ENCODE assay signal across 8 cellular contexts in the genomic region with DNA sequence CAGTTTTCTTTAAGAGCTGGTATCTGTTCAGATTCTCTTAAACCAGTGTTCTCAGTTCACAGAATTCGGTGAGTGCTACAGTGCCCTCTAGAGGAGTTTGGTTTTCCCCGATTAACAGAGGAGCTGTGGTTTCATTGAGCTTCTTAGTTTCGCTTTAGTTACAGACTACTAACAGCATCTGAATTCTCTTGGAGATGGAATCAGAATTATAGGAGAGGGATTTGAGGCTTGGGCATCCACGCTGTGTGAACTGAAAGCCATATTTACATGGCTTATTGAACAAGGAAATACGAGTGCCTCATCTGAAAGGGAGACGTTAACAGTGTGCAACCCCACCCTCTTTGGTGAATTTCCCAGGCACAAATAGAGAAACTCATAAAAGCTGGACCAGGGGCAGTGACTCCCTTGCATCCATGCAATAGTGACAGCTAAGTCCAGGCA.
A peak's percentile ranks its signal among the peaks of the same experiment; 100 is the strongest.
DNase-seq lines count a peak whose midpoint lies in the region; ATAC-seq and TF ChIP-seq lines count a peak whose summit lies in the region.

No MANE protein-coding gene starts in this region.

- intact Hi-C loops in esophagus muscularis mucosa (cut with DNase I) = loop anchor here (10.0 kb wide), 1 partner anchor 226 kb away; no protein-coding TSS in a partner anchor

- no peaks in the 10 kb centered on the region for H3K4me1 Mint-ChIP-seq in T-helper 17 cell

- no peak for TF ChIP-seq EP300 in esophagus muscularis mucosa (IDR thresholded peaks at IDR 0.05)

- H3K9me3 ChIP-seq in BLaER1 = no peaks in the 10 kb centered on the region
- H3K9me3 ChIP-seq in T-helper 17 cell (ENCODE audit: control insufficient read depth, low read length, poor library complexity, severe bottlenecking) = no peaks in the 10 kb centered on the region
- no peaks in the 10 kb centered on the region for H3K9me3 ChIP-seq in esophagus muscularis mucosa
- no peaks in the 10 kb centered on the region for H3K9me3 ChIP-seq in mucosa of rectum (ENCODE audit: control insufficient read depth in 2 of 2, low read length in 2 of 2)

- 3% methylated on average over 6 of the region's 6 CpGs for WGBS in esophagus muscularis mucosa

- peak overlapping the region; percentile 42 for H3K4me3 Mint-ChIP-seq in T-helper 17 cell

- DNase-seq in NCI-H187 treated with DMSO at 0.1 percent for 48 hours (lab: John Stamatoyannopoulos, UW) (peak; percentile 38), T-helper 17 cell (no peak), esophagus muscularis mucosa (ENCODE audit: extremely low spot score) (no peak), activated gamma-delta T cell treated with Interleukin-2 at 50 U/mL for 16 hours (no peak)

- H3K4me1 ChIP-seq in BLaER1 (peaks cover 8% of the 10 kb centered on the region; the same call in 1 of the 2 replicates), esophagus muscularis mucosa (peaks cover 0 to 13% (median 7%) of the 10 kb centered on the region in 4 donors), mucosa of rectum (ENCODE audit: control insufficient read depth in 2 of 2, insufficient read depth in 2 of 2, low read length in 2 of 2) (no peaks in the 10 kb centered on the region)

- no peak overlapping the region for H3K27ac Mint-ChIP-seq in T-helper 17 cell

- no peaks in the 10 kb centered on the region for H3K36me3 Mint-ChIP-seq in T-helper 17 cell (ENCODE audit: low read depth)

- H4K20me1 ChIP-seq in BLaER1 = no peaks in the 10 kb centered on the region

- H3K27me3 Mint-ChIP-seq in T-helper 17 cell = no peaks in the 10 kb centered on the region

- H3K36me3 ChIP-seq in BLaER1 (no peaks in the 10 kb centered on the region), esophagus muscularis mucosa (no peaks in the 10 kb centered on the region), mucosa of rectum (ENCODE audit: control insufficient read depth in 2 of 2, insufficient read depth in 2 of 2, low read length in 2 of 2) (no peaks in the 10 kb centered on the region)

- H3K9ac ChIP-seq in BLaER1 (peak overlapping the region; percentile 65; the same call in 1 of the 2 replicates), mucosa of rectum (ENCODE audit: low read depth in 1 of 2, low read length in 2 of 2) (peak overlapping the region in 1 of 2 donors; percentile 27)

- ATAC-seq in GM18861 (IDR thresholded peaks at IDR 0.05; ENCODE audit: unreplicated experiment) = peak; percentile 100
- ATAC-seq in HG03045 (IDR thresholded peaks at IDR 0.05; ENCODE audit: unreplicated experiment) = peak; percentile 99
- ATAC-seq in T-helper 17 cell = peak; percentile 42

- H3K4me3 ChIP-seq in BLaER1 = peak overlapping the region; percentile 58; the same call in 1 of the 2 replicates
- H3K4me3 ChIP-seq in esophagus muscularis mucosa = peak overlapping the region; percentile 49 to 65 (median 52)
- peak overlapping the region; percentile 64 to 80 for H3K4me3 ChIP-seq in mucosa of rectum (ENCODE audit: low read length in 2 of 2)

- no peak overlapping the region; the same call in 1 of the 2 replicates for H3K27ac ChIP-seq in BLaER1
- H3K27ac ChIP-seq in esophagus muscularis mucosa (replicated peaks in 1 of 4) = peak overlapping the region; percentile 46 to 57 (median 48)
- H3K27ac ChIP-seq in mucosa of rectum (ENCODE audit: low read depth in 2 of 2, low read length in 2 of 2) = no peak overlapping the region

- TF ChIP-seq POLR2A in esophagus muscularis mucosa (IDR thresholded peaks at IDR 0.05; ENCODE audit: low read depth) = no peak

- peak; percentile 59 to 72 (median 66) for TF ChIP-seq CTCF in esophagus muscularis mucosa (IDR thresholded peaks at IDR 0.05)

- H3K27me3 ChIP-seq in BLaER1 (no peaks in the 10 kb centered on the region), esophagus muscularis mucosa (no peaks in the 10 kb centered on the region), mucosa of rectum (ENCODE audit: control insufficient read depth in 2 of 2, insufficient read depth in 2 of 2, low read length in 2 of 2) (no peaks in the 10 kb centered on the region)

- H3K4me2 ChIP-seq in BLaER1 = peak overlapping the region; percentile 58

Comparison
In these comparisons a context has a peak if more than half of its experiments do, and no peak if none do; other contexts are left out.
1. H3K27ac ChIP-seq: peak in esophagus muscularis mucosa (4 of 4); none in BLaER1 (single experiment) and mucosa of rectum (0 of 2).
2. ATAC-seq: peak in every context shown above with its lines; median percentile 100 in GM18861; 99 in HG03045; 42 in T-helper 17 cell.
3. Peak in every context shown above with its lines, with median percentiles within 50 percentile points of each other: H3K4me3 ChIP-seq.